Comparison of ENCODE assay signal across 8 cellular contexts in the genomic region with DNA sequence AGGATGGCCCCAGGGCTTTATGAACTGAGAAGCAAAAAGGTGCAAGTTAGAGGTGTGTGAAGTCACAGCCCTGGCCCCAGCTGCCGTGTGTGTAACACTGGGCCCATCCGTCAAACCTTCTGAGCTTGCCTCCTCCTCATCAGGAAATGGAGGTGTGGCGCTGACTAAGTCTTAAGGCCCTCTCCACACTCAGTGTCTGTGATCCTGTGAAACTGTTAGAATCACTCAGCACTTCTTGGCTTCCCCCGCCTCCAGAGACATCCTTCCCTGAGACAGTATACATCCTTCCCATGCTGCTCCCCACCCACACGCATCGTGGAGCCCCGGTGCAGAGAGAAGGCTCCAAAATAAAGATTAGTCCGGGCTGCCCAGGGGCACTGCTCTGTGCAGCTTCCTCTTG. TPM values are rescaled to one million over a fixed set of nuclear protein-coding genes. Genes with fewer than 3 reads are reported as not detected.
DNase-seq lines count a peak whose midpoint lies in the region; ATAC-seq and TF ChIP-seq lines count a peak whose summit lies in the region.

No MANE protein-coding gene starts in this region.

- no peaks in the 10 kb centered on the region for H3K9me3 Mint-ChIP-seq in activated naive CD4-positive, alpha-beta T cell treated with anti-CD3 and anti-CD28 coated beads, Interleukin-2, amount 50 U/mL, for 72 hours
- H3K9me3 Mint-ChIP-seq in progenitor cell of endocrine pancreas (ENCODE audit: low read depth) = no peaks in the 10 kb centered on the region

- TF ChIP-seq CTCF in AG10803 (conservative IDR thresholded peaks at IDR 0.05; ENCODE audit: low read length) (no peak), progenitor cell of endocrine pancreas (IDR thresholded peaks at IDR 0.05; ENCODE audit: unreplicated experiment) (no peak)

- no peak overlapping the region for H3K4me3 ChIP-seq in AG10803 (ENCODE audit: low read length)
- H3K4me3 ChIP-seq in MG63 = no peak overlapping the region

- peak overlapping the region; percentile 65 to 68 for H3K27ac Mint-ChIP-seq in activated naive CD4-positive, alpha-beta T cell treated with anti-CD3 and anti-CD28 coated beads, Interleukin-2, amount 50 U/mL, for 72 hours
- no peak overlapping the region for H3K27ac Mint-ChIP-seq in progenitor cell of endocrine pancreas

- no peaks in the 10 kb centered on the region for H3K27me3 ChIP-seq in MG63

- peak; percentile 90 to 95 for ATAC-seq in activated naive CD4-positive, alpha-beta T cell treated with anti-CD3 and anti-CD28 coated beads, Interleukin-2, amount 50 U/mL, for 72 hours
- ATAC-seq in HG03175 (IDR thresholded peaks at IDR 0.05; ENCODE audit: unreplicated experiment) = no peak

- H3K27me3 Mint-ChIP-seq in progenitor cell of endocrine pancreas = peaks cover 6% of the 10 kb centered on the region

- H3K36me3 Mint-ChIP-seq in activated naive CD4-positive, alpha-beta T cell treated with anti-CD3 and anti-CD28 coated beads, Interleukin-2, amount 50 U/mL, for 72 hours = no peaks in the 10 kb centered on the region
- H3K36me3 Mint-ChIP-seq in progenitor cell of endocrine pancreas (ENCODE audit: insufficient read depth) = no peaks in the 10 kb centered on the region

- H3K9me3 ChIP-seq in MG63 = no peaks in the 10 kb centered on the region

- H3K4me3 Mint-ChIP-seq in progenitor cell of endocrine pancreas (ENCODE audit: low read depth) = no peak overlapping the region

- H3K36me3 ChIP-seq in MG63 = peaks cover 14% of the 10 kb centered on the region

- H3K4me1 Mint-ChIP-seq in progenitor cell of endocrine pancreas (ENCODE audit: low read depth) = peaks cover 8% of the 10 kb centered on the region

- DNase-seq in AG10803 (ENCODE audit: low read depth) = peak; percentile 45
- DNase-seq in MG63 = peak; percentile 73
- peak; percentile 44 to 61 for DNase-seq in activated naive CD4-positive, alpha-beta T cell treated with anti-CD3 and anti-CD28 coated beads, Interleukin-2, amount 50 U/mL, for 72 hours (ENCODE audit: low spot score in 2 of 2)
- DNase-seq in non-pigmented ciliary epithelial cell (ENCODE audit: low read depth) = peak; percentile 23
- no peak for DNase-seq in progenitor cell of endocrine pancreas (ENCODE audit: low spot score, unreplicated experiment)
- no peak for DNase-seq in GDM1 (lab: John Stamatoyannopoulos, UW)
- DNase-seq in GF-D8 (lab: John Stamatoyannopoulos, UW) = no peak

RNA-seq across cellular contexts. Expression of a gene that starts 33.3 kb away (rescaled TPM):
- total RNA-seq in MG63 (2014; rRNA removed; shearing (Covaris generic); ENCODE audit: low replicate concordance) = 12.4 and 16.1 TPM in 2 replicates
- total RNA-seq in activated naive CD4-positive, alpha-beta T cell treated with anti-CD3 and anti-CD28 coated beads, Interleukin-2, amount 50 U/mL, for 72 hours = 10 to 100 TPM; 39.8 to 43.7 TPM
- total RNA-seq in progenitor cell of endocrine pancreas = 4.4 and 5.2 TPM in 2 replicates

RNA-seq across cellular contexts. Expression of a gene that starts 56.2 kb away (rescaled TPM):
- 32.7 and 50.2 TPM in 2 replicates for total RNA-seq in MG63 (2014; rRNA removed; shearing (Covaris generic); ENCODE audit: low replicate concordance)
- 10 to 100 TPM; 71.7 to 92.1 TPM for total RNA-seq in activated naive CD4-positive, alpha-beta T cell treated with anti-CD3 and anti-CD28 coated beads, Interleukin-2, amount 50 U/mL, for 72 hours
- total RNA-seq in progenitor cell of endocrine pancreas = 67.3 and 71.1 TPM in 2 replicates

Comparison
In these comparisons a context has a peak if more than half of its experiments do, and no peak if none do; other contexts are left out.
1. DNase-seq: peak in AG10803 (single experiment), MG63 (single experiment), activated naive CD4-positive, alpha-beta T cell treated with anti-CD3 and anti-CD28 coated beads, Interleukin-2, amount 50 U/mL, for 72 hours (2 of 2) and non-pigmented ciliary epithelial cell (single experiment); none in progenitor cell of endocrine pancreas (single experiment), GDM1 (single experiment) and GF-D8 (single experiment).